In genomic region chr7:29228289-29229011, GRCh38 we compare ENCODE assay signal across 1 cellular context.
TF ChIP-seq lines count a peak whose summit lies in the region.

No MANE protein-coding gene starts in this region.

TF ChIP-seq in HepG2, 621 proteins besides CTCF, POLR2A, EP300 and RAD21 (continued from another document and continues in another):
- no peak for TF ChIP-seq ZNF276 (CRISPR knock-in tag; IDR thresholded peaks at IDR 0.05; ENCODE audit: low read depth)
- TF ChIP-seq BRCA1 (CRISPR knock-in tag; IDR thresholded peaks at IDR 0.05): no peak
- TF ChIP-seq FOXP1 (IDR thresholded peaks at IDR 0.05): peak; percentile 90
- peak; percentile 96 for TF ChIP-seq FOXP1 (CRISPR knock-in tag; IDR thresholded peaks at IDR 0.05)
- TF ChIP-seq ZNF713 (CRISPR knock-in tag; IDR thresholded peaks at IDR 0.05): 0 out of 2 replicates have a peak, but pooled peaks have one; percentile 26
- peak; percentile 78 for TF ChIP-seq HOMEZ (CRISPR knock-in tag; IDR thresholded peaks at IDR 0.05; ENCODE audit: low read depth)
- TF ChIP-seq ZNF251 (CRISPR knock-in tag; IDR thresholded peaks at IDR 0.05): no peak
- peak; percentile 99 for TF ChIP-seq SALL1 (CRISPR knock-in tag; IDR thresholded peaks at IDR 0.05)
- peak; percentile 74 for TF ChIP-seq ZFX (CRISPR knock-in tag; IDR thresholded peaks at IDR 0.05; ENCODE audit: low read depth)
- TF ChIP-seq ZFP36L2 (CRISPR knock-in tag; IDR thresholded peaks at IDR 0.05): no peak
- TF ChIP-seq AGO2 (optimal IDR thresholded peaks at IDR 0.05; ENCODE audit: low read depth, low read length): no peak
- TF ChIP-seq THAP9 (CRISPR knock-in tag; IDR thresholded peaks at IDR 0.05; ENCODE audit: borderline replicate concordance): no peak
- TF ChIP-seq NFKB2 (CRISPR knock-in tag; IDR thresholded peaks at IDR 0.05; ENCODE audit: borderline replicate concordance): no peak
- no peak for TF ChIP-seq ZNF235 (CRISPR knock-in tag; IDR thresholded peaks at IDR 0.05; ENCODE audit: borderline replicate concordance)
- TF ChIP-seq ZNF10 (CRISPR knock-in tag; IDR thresholded peaks at IDR 0.05; ENCODE audit: borderline replicate concordance, low read depth): no peak
- no peak for TF ChIP-seq ZNF891 (CRISPR knock-in tag; IDR thresholded peaks at IDR 0.05)
- TF ChIP-seq NFAT5 (CRISPR knock-in tag; IDR thresholded peaks at IDR 0.05): no peak
- peak; percentile 94 for TF ChIP-seq HNF4G (IDR thresholded peaks at IDR 0.05; ENCODE audit: borderline replicate concordance, low read depth, low read length)
- peak; percentile 92 for TF ChIP-seq HNF4G (CRISPR knock-in tag; IDR thresholded peaks at IDR 0.05; ENCODE audit: borderline replicate concordance, low read depth)
- no peak for TF ChIP-seq FOXM1 (CRISPR knock-in tag; IDR thresholded peaks at IDR 0.05)
- no peak for TF ChIP-seq DZIP1 (CRISPR knock-in tag; IDR thresholded peaks at IDR 0.05)
- no peak for TF ChIP-seq MIER2 (CRISPR knock-in tag; IDR thresholded peaks at IDR 0.05)
- TF ChIP-seq MIXL1 (CRISPR knock-in tag; IDR thresholded peaks at IDR 0.05): 0 out of 2 replicates have a peak, but pooled peaks have one; percentile 54
- TF ChIP-seq ZNF709 (CRISPR knock-in tag; IDR thresholded peaks at IDR 0.05): no peak
- no peak for TF ChIP-seq ZNF446 (CRISPR knock-in tag; IDR thresholded peaks at IDR 0.05)
- TF ChIP-seq EHMT2 (IDR thresholded peaks at IDR 0.05; ENCODE audit: borderline replicate concordance, low read depth, low read length): no peak; the same call in 1 of the 2 replicates
- TF ChIP-seq ZHX1 (CRISPR knock-in tag; IDR thresholded peaks at IDR 0.05; ENCODE audit: low read depth): no peak
- no peak for TF ChIP-seq FOXO4 (CRISPR knock-in tag; conservative IDR thresholded peaks at IDR 0.05)
- no peak for TF ChIP-seq ZNF431 (CRISPR knock-in tag; IDR thresholded peaks at IDR 0.05; ENCODE audit: borderline replicate concordance, low read depth)
- no peak for TF ChIP-seq PRPF4 (IDR thresholded peaks at IDR 0.05; ENCODE audit: low read depth, low read length, poor library complexity, severe bottlenecking)
- TF ChIP-seq CHD4 (IDR thresholded peaks at IDR 0.05; ENCODE audit: borderline replicate concordance, low read length): peak; percentile 93
- no peak for TF ChIP-seq TERF1 (CRISPR knock-in tag; IDR thresholded peaks at IDR 0.05)
- no peak for TF ChIP-seq NBN (conservative IDR thresholded peaks at IDR 0.05)
- no peak for TF ChIP-seq PHF20 (CRISPR knock-in tag; IDR thresholded peaks at IDR 0.05)
- TF ChIP-seq TEF (CRISPR knock-in tag; IDR thresholded peaks at IDR 0.05): no peak
- no peak for TF ChIP-seq ONECUT2 (CRISPR knock-in tag; IDR thresholded peaks at IDR 0.05)
- TF ChIP-seq JUND (CRISPR knock-in tag; IDR thresholded peaks at IDR 0.05): peak; percentile 18; the same call in 1 of the 2 replicates
- no peak for TF ChIP-seq PHF8 (CRISPR knock-in tag; IDR thresholded peaks at IDR 0.05)
- no peak for TF ChIP-seq LBX2 (CRISPR knock-in tag; IDR thresholded peaks at IDR 0.05; ENCODE audit: borderline replicate concordance)
- no peak for TF ChIP-seq KLF6 (CRISPR knock-in tag; IDR thresholded peaks at IDR 0.05)
